1 cellular context compared by ENCODE assay signal in genomic region chr1:204266504-204267034, GRCh38.
TF ChIP-seq lines count a peak whose summit lies in the region.

No MANE protein-coding gene starts in this region.

TF ChIP-seq in HepG2, 621 proteins besides CTCF, POLR2A, EP300 and RAD21 (continued from another document and continues in another):
- no peak for TF ChIP-seq GMEB1 (CRISPR knock-in tag; IDR thresholded peaks at IDR 0.05; ENCODE audit: borderline replicate concordance)
- TF ChIP-seq IKZF4 (CRISPR knock-in tag; IDR thresholded peaks at IDR 0.05; ENCODE audit: borderline replicate concordance, low read depth, not compliant biosample characterization) = no peak
- peak; percentile 69 for TF ChIP-seq NR2F6 (IDR thresholded peaks at IDR 0.05)
- TF ChIP-seq NR2F6 (CRISPR knock-in tag; IDR thresholded peaks at IDR 0.05) = peak; percentile 85
- TF ChIP-seq ZNF724P (CRISPR knock-in tag; IDR thresholded peaks at IDR 0.05; ENCODE audit: borderline replicate concordance) = no peak
- TF ChIP-seq PITX1 (CRISPR knock-in tag; IDR thresholded peaks at IDR 0.05) = peak; percentile 40; the same call in 1 of the 2 replicates
- TF ChIP-seq FIP1L1 (IDR thresholded peaks at IDR 0.05; ENCODE audit: borderline replicate concordance, insufficient read depth, low read depth, low read length) = no peak
- no peak for TF ChIP-seq ETV6 (CRISPR knock-in tag; conservative IDR thresholded peaks at IDR 0.05)
- TF ChIP-seq THRA (CRISPR knock-in tag; IDR thresholded peaks at IDR 0.05; ENCODE audit: borderline replicate concordance) = peak; percentile 42; the same call in 1 of the 2 replicates
- no peak for TF ChIP-seq ATAD3A (CRISPR knock-in tag; IDR thresholded peaks at IDR 0.05)
- TF ChIP-seq SSRP1 (CRISPR knock-in tag; IDR thresholded peaks at IDR 0.05) = 0 out of 2 replicates have a peak, but pooled peaks have one; percentile 38
- no peak for TF ChIP-seq TEF (CRISPR knock-in tag; IDR thresholded peaks at IDR 0.05)
- TF ChIP-seq ZFP62 (CRISPR knock-in tag; IDR thresholded peaks at IDR 0.05) = no peak
- TF ChIP-seq IKZF5 (CRISPR knock-in tag; IDR thresholded peaks at IDR 0.05) = peak; percentile 68; the same call in 1 of the 2 replicates
- TF ChIP-seq ZNF281 (CRISPR knock-in tag; IDR thresholded peaks at IDR 0.05; ENCODE audit: borderline replicate concordance) = no peak
- no peak for TF ChIP-seq TGIF2 (CRISPR knock-in tag; IDR thresholded peaks at IDR 0.05)
- 0 out of 2 replicates have a peak, but pooled peaks have one; percentile 43 for TF ChIP-seq KDM3A (CRISPR knock-in tag; IDR thresholded peaks at IDR 0.05; ENCODE audit: low read depth)
- TF ChIP-seq CEBPG (CRISPR knock-in tag; IDR thresholded peaks at IDR 0.05) = peak; percentile 74
- TF ChIP-seq TRAFD1 (CRISPR knock-in tag; IDR thresholded peaks at IDR 0.05; ENCODE audit: borderline replicate concordance) = no peak
- TF ChIP-seq ZFX (CRISPR knock-in tag; IDR thresholded peaks at IDR 0.05; ENCODE audit: low read depth) = peak; percentile 45; the same call in 1 of the 2 replicates
- no peak for TF ChIP-seq SKI (IDR thresholded peaks at IDR 0.05; ENCODE audit: partially characterized antibody)
- peak; percentile 47; the same call in 1 of the 2 replicates for TF ChIP-seq POGZ (CRISPR knock-in tag; IDR thresholded peaks at IDR 0.05)
- TF ChIP-seq CSRNP2 (CRISPR knock-in tag; conservative IDR thresholded peaks at IDR 0.05; ENCODE audit: low read depth) = no peak
- no peak for TF ChIP-seq BCL3 (CRISPR knock-in tag; IDR thresholded peaks at IDR 0.05)
- TF ChIP-seq SCMH1 (CRISPR knock-in tag; IDR thresholded peaks at IDR 0.05; ENCODE audit: borderline replicate concordance) = no peak
- TF ChIP-seq MATR3 (CRISPR knock-in tag; IDR thresholded peaks at IDR 0.05) = no peak
- TF ChIP-seq TFDP1 (CRISPR knock-in tag; IDR thresholded peaks at IDR 0.05; ENCODE audit: borderline replicate concordance) = peak; percentile 55; the same call in 1 of the 2 replicates
- TF ChIP-seq ZBTB26 (CRISPR knock-in tag; IDR thresholded peaks at IDR 0.05; ENCODE audit: borderline replicate concordance) = no peak; the same call in 1 of the 2 replicates
- TF ChIP-seq SRSF1 (optimal IDR thresholded peaks at IDR 0.05; ENCODE audit: low read depth, low read length) = no peak
- no peak for TF ChIP-seq SUZ12 (IDR thresholded peaks at IDR 0.05; ENCODE audit: low read depth, low read length)
- TF ChIP-seq ZKSCAN1 (IDR thresholded peaks at IDR 0.05; ENCODE audit: low read length) = no peak
- no peak for TF ChIP-seq KDM2A (CRISPR knock-in tag; IDR thresholded peaks at IDR 0.05; ENCODE audit: borderline replicate concordance, low read depth)
- no peak for TF ChIP-seq FOXP1 (IDR thresholded peaks at IDR 0.05)
- TF ChIP-seq FOXP1 (CRISPR knock-in tag; IDR thresholded peaks at IDR 0.05) = peak; percentile 54; the same call in 1 of the 2 replicates
- no peak for TF ChIP-seq PAX8 (CRISPR knock-in tag; IDR thresholded peaks at IDR 0.05; ENCODE audit: borderline replicate concordance)
- TF ChIP-seq HINFP (CRISPR knock-in tag; IDR thresholded peaks at IDR 0.05; ENCODE audit: low read depth) = no peak
- no peak for TF ChIP-seq MXD3 (CRISPR knock-in tag; IDR thresholded peaks at IDR 0.05)
- peak; percentile 41 for TF ChIP-seq XRCC5 (optimal IDR thresholded peaks at IDR 0.05; ENCODE audit: low read length)
- no peak for TF ChIP-seq ATF1 (CRISPR knock-in tag; IDR thresholded peaks at IDR 0.05)
- no peak for TF ChIP-seq HNRNPH1 (optimal IDR thresholded peaks at IDR 0.05; ENCODE audit: low read depth, low read length)
- peak; percentile 62; the same call in 1 of the 2 replicates for TF ChIP-seq ZNF747 (CRISPR knock-in tag; IDR thresholded peaks at IDR 0.05; ENCODE audit: borderline replicate concordance)
- no peak for TF ChIP-seq MZF1 (CRISPR knock-in tag; IDR thresholded peaks at IDR 0.05; ENCODE audit: borderline replicate concordance)
- TF ChIP-seq POLR2G (IDR thresholded peaks at IDR 0.05; ENCODE audit: low read depth, low read length) = peak; percentile 65
- no peak for TF ChIP-seq NAIF1 (CRISPR knock-in tag; IDR thresholded peaks at IDR 0.05; ENCODE audit: borderline replicate concordance)
- TF ChIP-seq HMGA1 (CRISPR knock-in tag; conservative IDR thresholded peaks at IDR 0.05) = no peak
- no peak for TF ChIP-seq ZNF251 (CRISPR knock-in tag; IDR thresholded peaks at IDR 0.05)
- no peak for TF ChIP-seq BRCA1 (CRISPR knock-in tag; IDR thresholded peaks at IDR 0.05)
- TF ChIP-seq ADNP (CRISPR knock-in tag; IDR thresholded peaks at IDR 0.05) = no peak
